6 cellular contexts compared by ENCODE assay signal in genomic region chr2:190362894-190363293, GRCh38.
"Had no signal": no experiment of that assay in that cellular context is flagged by ENCODE, and none has a peak within 500 bp of the region (broad histone marks: within the 10 kb centered on the region; RNA-seq: fewer than 3 reads in every experiment).

No MANE protein-coding gene starts in this region.

- FAIRE-seq: HTR-8/SVneo had no signal

- DNase-seq: GOT3, H9, HCEC 1CT, KBM-7 had no signal

- H3K36me3 Mint-ChIP-seq: IgD-negative memory B cell had no signal

- H3K4me3 Mint-ChIP-seq: H9 had no signal

- H3K27me3 Mint-ChIP-seq: IgD-negative memory B cell had no signal

- H3K9me3 Mint-ChIP-seq: H9, IgD-negative memory B cell had no signal

- H3K27ac Mint-ChIP-seq: H9 had no signal
